ENCODE assay signal across 1 cellular context in genomic region chr18:217532-218334, GRCh38.
A peak's percentile ranks its signal among the peaks of the same experiment; 100 is the strongest.
TF ChIP-seq lines count a peak whose summit lies in the region.

No MANE protein-coding gene starts in this region.

TF ChIP-seq in GM12878, 131 proteins besides CTCF, POLR2A, EP300 and RAD21:
- TF ChIP-seq NR2F1 (conservative IDR thresholded peaks at IDR 0.05): 0 out of 2 replicates have a peak, but pooled peaks have one; percentile 23
- no peak for TF ChIP-seq BCLAF1 (IDR thresholded peaks at IDR 0.05)
